ENCODE assay signal across 13 cellular contexts in the genomic region with DNA sequence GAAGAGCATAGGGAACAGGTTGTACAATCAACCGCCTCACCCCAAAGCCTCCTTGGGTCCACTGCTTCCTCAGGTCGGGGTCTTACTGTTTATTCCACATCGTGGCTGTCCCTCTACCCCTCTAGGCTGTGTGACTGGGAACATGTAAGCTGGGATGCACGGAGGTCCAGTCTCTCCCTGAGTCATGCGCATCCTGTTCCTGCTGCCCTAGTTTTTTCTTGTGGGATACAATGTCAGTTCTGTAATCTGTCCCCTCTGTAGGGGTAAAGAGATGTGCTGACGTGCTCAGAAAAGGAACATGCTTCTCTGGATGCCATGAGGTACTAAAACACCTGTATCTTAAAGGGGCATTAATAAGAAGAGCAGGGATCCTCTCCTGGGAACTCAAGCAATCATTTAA.
DNase-seq lines count a peak whose midpoint lies in the region; ATAC-seq and TF ChIP-seq lines count a peak whose summit lies in the region.
"Had no signal": no experiment of that assay in that cellular context is flagged by ENCODE, and none has a peak within 500 bp of the region (broad histone marks: within the 10 kb centered on the region; RNA-seq: fewer than 3 reads in every experiment).

No MANE protein-coding gene starts in this region.

- H3K27ac ChIP-seq in skeletal muscle tissue (ENCODE audit: low read depth, low read length): peak overlapping the region; percentile 73
- H3K27ac ChIP-seq in stomach: peak overlapping the region in 2 of 5 donors; percentile 1 to 27

- WGBS in stomach, 5 donors: 63 to 85% (median 79%) methylated on average over 6 of the region's 6 CpGs

- TF ChIP-seq CTCF in glutamatergic neuron (IDR thresholded peaks at IDR 0.05; ENCODE audit: partially characterized antibody, unreplicated experiment) (no peak), stomach (IDR thresholded peaks at IDR 0.05) (no peak)

- H3K27ac Mint-ChIP-seq in activated naive CD4-positive, alpha-beta T cell treated with anti-CD3 and anti-CD28 coated beads for 36 hours: peak overlapping the region; percentile 54
- no peak overlapping the region for H3K27ac Mint-ChIP-seq in activated T-helper 1 cell treated with anti-CD3 and anti-CD28 coated beads, Interleukin-12 subunit alpha, Interleukin-12 subunit beta, Interleukin-2, Interleukin-4 antibody, amounts not matched to agents 30 ng/mL and 10 ng/mL and 1 ng/mL, durations not matched to agents 14 hours and 24 hours and 36 hours
- peak overlapping the region; percentile 28 for H3K27ac Mint-ChIP-seq in glutamatergic neuron (ENCODE audit: unreplicated experiment)

- H3K9ac ChIP-seq in skeletal muscle tissue (ENCODE audit: low read depth in 1 of 3, low read length in 3 of 3): no peak overlapping the region

- H3K27me3 ChIP-seq in skeletal muscle tissue (ENCODE audit: control insufficient read depth in 3 of 3, insufficient read depth in 3 of 3, low read length in 3 of 3): no peaks in the 10 kb centered on the region
- no peaks in the 10 kb centered on the region for H3K27me3 ChIP-seq in stomach

- H3K9me3 Mint-ChIP-seq in activated naive CD4-positive, alpha-beta T cell treated with anti-CD3 and anti-CD28 coated beads for 36 hours: no peaks in the 10 kb centered on the region
- H3K9me3 Mint-ChIP-seq in activated T-helper 1 cell treated with anti-CD3 and anti-CD28 coated beads, Interleukin-12 subunit alpha, Interleukin-12 subunit beta, Interleukin-2, Interleukin-4 antibody, amounts not matched to agents 30 ng/mL and 10 ng/mL and 1 ng/mL, durations not matched to agents 14 hours and 24 hours and 36 hours: no peaks in the 10 kb centered on the region
- H3K9me3 Mint-ChIP-seq in glutamatergic neuron (ENCODE audit: unreplicated experiment): peaks cover 19% of the 10 kb centered on the region
- H3K9me3 Mint-ChIP-seq: neural crest cell had no signal

- H3K9me3 ChIP-seq in skeletal muscle tissue (ENCODE audit: control insufficient read depth in 3 of 3, low read length in 3 of 3) (no peaks in the 10 kb centered on the region), stomach (no peaks in the 10 kb centered on the region)

- TF ChIP-seq EP300 in stomach (IDR thresholded peaks at IDR 0.05): no peak

- H3K36me3 ChIP-seq in skeletal muscle tissue (ENCODE audit: control insufficient read depth in 3 of 3, insufficient read depth in 3 of 3, low read length in 3 of 3): peaks cover 3 to 9% (median 4%) of the 10 kb centered on the region in 3 donors
- peaks cover 0 to 34% (median 28%) of the 10 kb centered on the region in 4 donors for H3K36me3 ChIP-seq in stomach

- intact Hi-C loops in activated naive CD4-positive, alpha-beta T cell treated with anti-CD3 and anti-CD28 coated beads for 36 hours (cut with micrococcal nuclease): no loop called here
- intact Hi-C loops in activated T-helper 1 cell treated with anti-CD3 and anti-CD28 coated beads, Interleukin-12 subunit alpha, Interleukin-12 subunit beta, Interleukin-2, Interleukin-4 antibody, amounts not matched to agents 30 ng/mL and 10 ng/mL and 1 ng/mL, durations not matched to agents 14 hours and 24 hours and 36 hours (cut with micrococcal nuclease): no loop called here
- intact Hi-C loops in stomach (cut with DNase I; ENCODE audit: low total_unique reads): no loop called here

- no peak overlapping the region for H3K4me3 ChIP-seq in skeletal muscle tissue (ENCODE audit: low read length in 3 of 3)
- H3K4me3 ChIP-seq in stomach: no peak overlapping the region

- peaks cover 63 to 76% (median 73%) of the 10 kb centered on the region in 3 donors for H3K4me1 ChIP-seq in skeletal muscle tissue (ENCODE audit: control insufficient read depth in 3 of 3, insufficient read depth in 3 of 3, low read length in 3 of 3)
- peaks cover 50 to 95% (median 76%) of the 10 kb centered on the region in 4 donors for H3K4me1 ChIP-seq in stomach

- no peak for ATAC-seq in GM18873 (IDR thresholded peaks at IDR 0.05; ENCODE audit: low FRiP score, unreplicated experiment)
- ATAC-seq in GM19463 (IDR thresholded peaks at IDR 0.05; ENCODE audit: unreplicated experiment): no peak

- CTCF ChIA-PET in activated naive CD4-positive, alpha-beta T cell treated with anti-CD3 and anti-CD28 coated beads for 36 hours (lab: Charles Lee): no interaction called here

- H3K4me3 Mint-ChIP-seq in activated naive CD4-positive, alpha-beta T cell treated with anti-CD3 and anti-CD28 coated beads for 36 hours: no peak overlapping the region
- peak overlapping the region; percentile 21 for H3K4me3 Mint-ChIP-seq in activated T-helper 1 cell treated with anti-CD3 and anti-CD28 coated beads, Interleukin-12 subunit alpha, Interleukin-12 subunit beta, Interleukin-2, Interleukin-4 antibody, amounts not matched to agents 30 ng/mL and 10 ng/mL and 1 ng/mL, durations not matched to agents 14 hours and 24 hours and 36 hours
- no peak overlapping the region for H3K4me3 Mint-ChIP-seq in glutamatergic neuron (ENCODE audit: unreplicated experiment)
- H3K4me3 Mint-ChIP-seq: neural crest cell had no signal

- no peak for DNase-seq in activated naive CD4-positive, alpha-beta T cell treated with anti-CD3 and anti-CD28 coated beads for 36 hours
- DNase-seq in activated naive CD4-positive, alpha-beta T cell treated with Interleukin-2 at 50 U/mL for 16 hours: no peak
- DNase-seq in activated T-helper 1 cell treated with anti-CD3 and anti-CD28 coated beads, Interleukin-12 subunit alpha, Interleukin-12 subunit beta, Interleukin-2, Interleukin-4 antibody, amounts not matched to agents 30 ng/mL and 10 ng/mL and 1 ng/mL, durations not matched to agents 14 hours and 24 hours and 36 hours (ENCODE audit: low spot score): no peak
- DNase-seq in glutamatergic neuron (no peak), stomach (no peak)
- DNase-seq: activated CD8-positive, alpha-beta memory T cell treated with anti-CD3 and anti-CD28 coated beads, Interleukin-2, amount 50 U/mL, for 48 hours; DMS79; NCI-H1436; NCI-H446 treated with DMSO at 0.1 percent for 48 hours had no signal

- no peak for TF ChIP-seq POLR2A in stomach (IDR thresholded peaks at IDR 0.05)

- H3K36me3 Mint-ChIP-seq in activated naive CD4-positive, alpha-beta T cell treated with anti-CD3 and anti-CD28 coated beads for 36 hours (ENCODE audit: low read depth): peaks cover 13% of the 10 kb centered on the region
- H3K36me3 Mint-ChIP-seq in activated T-helper 1 cell treated with anti-CD3 and anti-CD28 coated beads, Interleukin-12 subunit alpha, Interleukin-12 subunit beta, Interleukin-2, Interleukin-4 antibody, amounts not matched to agents 30 ng/mL and 10 ng/mL and 1 ng/mL, durations not matched to agents 14 hours and 24 hours and 36 hours (ENCODE audit: low read depth): peaks cover 20% of the 10 kb centered on the region
- peaks cover 3% of the 10 kb centered on the region for H3K36me3 Mint-ChIP-seq in glutamatergic neuron (ENCODE audit: unreplicated experiment)

- peaks cover 77% of the 10 kb centered on the region for H3K4me1 Mint-ChIP-seq in activated naive CD4-positive, alpha-beta T cell treated with anti-CD3 and anti-CD28 coated beads for 36 hours (ENCODE audit: low read depth)
- peaks cover 44% of the 10 kb centered on the region for H3K4me1 Mint-ChIP-seq in activated T-helper 1 cell treated with anti-CD3 and anti-CD28 coated beads, Interleukin-12 subunit alpha, Interleukin-12 subunit beta, Interleukin-2, Interleukin-4 antibody, amounts not matched to agents 30 ng/mL and 10 ng/mL and 1 ng/mL, durations not matched to agents 14 hours and 24 hours and 36 hours (ENCODE audit: low read depth)
- H3K4me1 Mint-ChIP-seq in glutamatergic neuron (ENCODE audit: low read depth, unreplicated experiment): peaks cover 54% of the 10 kb centered on the region

- H3K27me3 Mint-ChIP-seq in activated naive CD4-positive, alpha-beta T cell treated with anti-CD3 and anti-CD28 coated beads for 36 hours (ENCODE audit: low read depth): no peaks in the 10 kb centered on the region
- no peaks in the 10 kb centered on the region for H3K27me3 Mint-ChIP-seq in activated T-helper 1 cell treated with anti-CD3 and anti-CD28 coated beads, Interleukin-12 subunit alpha, Interleukin-12 subunit beta, Interleukin-2, Interleukin-4 antibody, amounts not matched to agents 30 ng/mL and 10 ng/mL and 1 ng/mL, durations not matched to agents 14 hours and 24 hours and 36 hours (ENCODE audit: insufficient read depth)
- H3K27me3 Mint-ChIP-seq in glutamatergic neuron (ENCODE audit: unreplicated experiment): peaks cover 9% of the 10 kb centered on the region
